In genomic region chr10:97445722-97446639, GRCh38 we compare ENCODE assay signal across 8 cellular contexts. TPM values are rescaled to one million over a fixed set of nuclear protein-coding genes. Genes with fewer than 3 reads are reported as not detected.
DNase-seq lines count a peak whose midpoint lies in the region; ATAC-seq and TF ChIP-seq lines count a peak whose summit lies in the region.

Gene EXOSC1 (minus strand): TSS chr10:97446006. CDS start chr10:97445985, 21 bp downstream.
Gene ZDHHC16 (plus strand): TSS chr10:97446175. CDS start chr10:97451676, 5,501 bp downstream.

- in situ Hi-C loops in Panc1 (cut with HindIII; ENCODE audit: low pct_unique_long_range_greater_than_20kb, low sequenced_read_pairs), result no loop called here

- CTCF ChIA-PET in Panc1 (lab: Charles Lee), result no interaction called here

- BruUV-seq in Panc1 (replicated peaks; lab: Mats Ljungman, UMichigan), result TSS peak; percentile 85

- H3K9ac ChIP-seq in muscle layer of colon (ENCODE audit: low read length), result peak within 1 kb of the TSS; percentile 67

- peaks cover 16% of the 10 kb centered on the region for H3K36me3 Mint-ChIP-seq in activated T-cell treated with anti-CD3 and anti-CD28 coated beads, Interleukin-2, amount 50 U/mL, for 4 hours (ENCODE audit: insufficient read depth)

- H3K4me3 ChIP-seq in Panc1 (ENCODE audit: low read depth in 2 of 2, low read length in 2 of 2), result peak within 1 kb of the TSS; percentile 75 to 90
- peak within 1 kb of the TSS; percentile 30 to 93 for H3K4me3 ChIP-seq in muscle layer of colon (ENCODE audit: low read depth in 1 of 2, low read length in 2 of 2)

- H3K27me3 Mint-ChIP-seq in activated T-cell treated with anti-CD3 and anti-CD28 coated beads, Interleukin-2, amount 50 U/mL, for 4 hours (ENCODE audit: low read depth), result no peaks in the 10 kb centered on the region

- H3K9me3 ChIP-seq in Panc1 (ENCODE audit: control insufficient read depth, insufficient read depth, low read depth, low read length), result no peaks in the 10 kb centered on the region
- no peaks in the 10 kb centered on the region for H3K9me3 ChIP-seq in muscle layer of colon (ENCODE audit: low read length)

- no peaks in the 10 kb centered on the region for H3K9me3 Mint-ChIP-seq in activated T-cell treated with anti-CD3 and anti-CD28 coated beads, Interleukin-2, amount 50 U/mL, for 4 hours

- H3K36me3 ChIP-seq in Panc1 (ENCODE audit: control insufficient read depth, insufficient read depth, low read length) (no peaks in the 10 kb centered on the region; the same call in 1 of the 2 replicates), muscle layer of colon (ENCODE audit: insufficient read depth, low read length) (peaks cover 2% of the 10 kb centered on the region)

- no peak for TF ChIP-seq CTCF in Panc1 (IDR thresholded peaks at IDR 0.05)

- H3K27ac ChIP-seq in Panc1 (ENCODE audit: low read length), result peak within 1 kb of the TSS; percentile 90
- H3K27ac ChIP-seq in muscle layer of colon (ENCODE audit: low read depth, low read length), result peak within 1 kb of the TSS; percentile 67

- no peaks in the 10 kb centered on the region for H3K27me3 ChIP-seq in Panc1 (ENCODE audit: control insufficient read depth, insufficient read depth, low read length)
- no peaks in the 10 kb centered on the region for H3K27me3 ChIP-seq in muscle layer of colon (ENCODE audit: control insufficient read depth in 1 of 2, insufficient read depth in 2 of 2, low read length in 2 of 2)

- peak within 1 kb of the TSS; percentile 99 for H3K4me3 Mint-ChIP-seq in activated T-cell treated with anti-CD3 and anti-CD28 coated beads, Interleukin-2, amount 50 U/mL, for 4 hours

- DNase-seq in DMS53 treated with DMSO at 0.1 percent for 48 hours (lab: John Stamatoyannopoulos, UW; ENCODE audit: unreplicated experiment) (peak; percentile 100), KG1 (lab: John Stamatoyannopoulos, UW) (peak; percentile 67), Panc1 (ENCODE audit: low read depth, low spot score) (peak; percentile 93)
- DNase-seq in activated T-cell treated with anti-CD3 and anti-CD28 coated beads, Interleukin-2, amount 50 U/mL, for 4 hours, result peak; percentile 85
- peak; percentile 81 for DNase-seq in stimulated activated CD8-positive, alpha-beta memory T cell treated with anti-CD3 and anti-CD28 coated beads, Interleukin-7, amount 100 ng/mL, for 24 hours (ENCODE audit: low read depth)

- POLR2A ChIA-PET in Panc1 (lab: Charles Lee), result no interaction called here

- H3K4me1 Mint-ChIP-seq in activated T-cell treated with anti-CD3 and anti-CD28 coated beads, Interleukin-2, amount 50 U/mL, for 4 hours (ENCODE audit: low read depth), result peaks cover 52% of the 10 kb centered on the region

- H3K4me1 ChIP-seq in Panc1 (ENCODE audit: control insufficient read depth, insufficient read depth, low read length), result peaks cover 20% of the 10 kb centered on the region
- peaks cover 27% of the 10 kb centered on the region for H3K4me1 ChIP-seq in muscle layer of colon (ENCODE audit: insufficient read depth, low read length)

- intact Hi-C loops in Panc1 (cut with micrococcal nuclease; ENCODE audit: unreplicated experiment), result no loop called here

- ATAC-seq in GM21723 (IDR thresholded peaks at IDR 0.05; ENCODE audit: unreplicated experiment) (peak; percentile 97), Panc1 (peak; percentile 99), esophagus mucosa (peak; percentile 96)
- peak; percentile 92 to 93 for ATAC-seq in activated T-cell treated with anti-CD3 and anti-CD28 coated beads, Interleukin-2, amount 50 U/mL, for 4 hours

RNA-seq across cellular contexts. Expression of gene EXOSC1, which starts in this region (rescaled TPM):
- total RNA-seq in Panc1 (2021; ENCODE audit: unreplicated experiment) (60.3 TPM), esophagus mucosa (30.8 TPM)
- 83.3 TPM for polyA plus RNA-seq in Panc1 (2012; ENCODE audit: insufficient read length)
- total RNA-seq in activated T-cell treated with anti-CD3 and anti-CD28 coated beads, Interleukin-2, amount 50 U/mL, for 4 hours, result 10 to 100 TPM; 60.3 to 72.2 (median 71.9) TPM

RNA-seq across cellular contexts. Expression of gene ZDHHC16, which starts in this region (rescaled TPM):
- total RNA-seq in Panc1 (2021; ENCODE audit: unreplicated experiment), result 64.5 TPM
- 58.1 TPM for polyA plus RNA-seq in Panc1 (2012; ENCODE audit: insufficient read length)
- 10 to 100 TPM; 54.3 to 62.9 (median 59.6) TPM for total RNA-seq in activated T-cell treated with anti-CD3 and anti-CD28 coated beads, Interleukin-2, amount 50 U/mL, for 4 hours
- 23.0 TPM for total RNA-seq in esophagus mucosa

Comparison
In these comparisons a context has a peak if more than half of its experiments do, and no peak if none do; other contexts are left out.
1. Peak in every context shown above with its lines: DNase-seq, ATAC-seq, H3K4me3 ChIP-seq and H3K27ac ChIP-seq.